Comparison of ENCODE assay signal across 14 cellular contexts in the genomic region with DNA sequence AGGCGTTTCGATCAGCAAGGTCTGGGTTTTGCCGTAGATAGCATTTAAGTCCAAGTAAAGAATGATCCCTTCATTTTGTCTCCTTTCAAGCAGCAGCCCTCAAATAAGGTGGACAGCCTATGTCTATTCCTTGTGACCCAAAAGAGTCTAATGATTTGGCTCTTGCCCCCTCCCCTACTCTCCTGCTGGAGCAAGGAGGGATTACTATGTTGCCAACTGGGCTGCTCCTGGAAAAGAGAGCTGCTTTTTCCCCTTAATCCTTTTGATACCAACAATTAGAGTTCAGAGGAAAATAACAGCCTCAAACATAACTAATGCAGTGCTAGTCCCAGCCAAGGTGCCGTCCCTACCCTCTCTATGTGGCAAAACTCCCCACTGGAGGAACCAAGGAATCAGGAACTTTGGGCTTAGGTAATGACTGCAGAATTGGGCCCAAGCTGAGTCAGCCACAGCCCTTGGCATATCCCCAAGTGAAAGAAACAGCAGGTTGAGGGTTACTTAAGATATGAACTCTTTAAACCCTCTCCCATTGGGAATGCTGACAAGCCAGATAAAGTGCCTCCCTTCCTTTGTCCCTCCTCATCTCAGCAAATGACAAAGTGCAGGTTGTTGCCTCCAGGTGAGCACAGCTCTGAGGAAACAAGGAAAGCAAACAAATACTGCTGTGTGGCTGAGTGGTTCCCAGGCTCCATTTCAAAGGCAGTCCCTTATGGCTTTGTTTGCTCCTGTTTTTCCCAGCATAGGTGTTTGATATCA.
A peak's percentile ranks its signal among the peaks of the same experiment; 100 is the strongest.
DNase-seq lines count a peak whose midpoint lies in the region; ATAC-seq, FAIRE-seq and TF ChIP-seq lines count a peak whose summit lies in the region.
"Had no signal": no experiment of that assay in that cellular context is flagged by ENCODE, and none has a peak within 500 bp of the region (broad histone marks: within the 10 kb centered on the region; RNA-seq: fewer than 3 reads in every experiment).

No MANE protein-coding gene starts in this region.

- FAIRE-seq in GM19239 (lab: Jason Lieb, UNC): no peak

- H3K4me3 ChIP-seq in HUES48 (ENCODE audit: low read depth, low read length): no peak overlapping the region
- no peak overlapping the region for H3K4me3 ChIP-seq in CD8-positive, alpha-beta T cell (ENCODE audit: low read depth, low read length)

- DNase-seq in A172 (ENCODE audit: low spot score) (peak; percentile 16), WTC11 (ENCODE audit: low spot score) (peak; percentile 44), iPS-NIHi11 (ENCODE audit: low spot score) (peak; percentile 37), GM19239 (ENCODE audit: insufficient read length, low spot score) (no peak)
- no peak for DNase-seq in CD8-positive, alpha-beta T cell
- DNase-seq: activated CD8-positive, alpha-beta memory T cell treated with anti-CD3 and anti-CD28 coated beads, Interleukin-2, amount 10 ng/mL, durations not matched to agents 7 days and 5 days; activated naive CD8-positive, alpha-beta T cell treated with anti-CD3 and anti-CD28 coated beads, Interleukin-2, amount 10 ng/mL, durations not matched to agents 7 days and 5 days; NCI-H1105 treated with DMSO at 0.1 percent for 48 hours; right cardiac atrium; substantia nigra; T1000 had no signal

- H3K36me3 ChIP-seq in HUES48 (ENCODE audit: control insufficient read depth, insufficient read depth, low read length): no peaks in the 10 kb centered on the region
- H3K36me3 ChIP-seq in CD8-positive, alpha-beta T cell (ENCODE audit: insufficient read depth, low read length): no peaks in the 10 kb centered on the region

- POLR2A ChIA-PET in WTC11 (lab: Charles Lee): no interaction called here
- POLR2A ChIA-PET in CD8-positive, alpha-beta T cell (lab: Charles Lee): no interaction called here

- H3K9me3 Mint-ChIP-seq in WTC11: peaks cover 9% of the 10 kb centered on the region
- H3K9me3 Mint-ChIP-seq in CD8-positive, alpha-beta T cell: peaks cover 2% of the 10 kb centered on the region

- H3K27ac ChIP-seq in HUES48 (ENCODE audit: low read depth, low read length): peak overlapping the region; percentile 85
- H3K27ac ChIP-seq in CD8-positive, alpha-beta T cell (ENCODE audit: low read depth, low read length): no peak overlapping the region

- peak; percentile 96 for ATAC-seq in WTC11
- ATAC-seq in GM19463 (IDR thresholded peaks at IDR 0.05; ENCODE audit: unreplicated experiment): no peak
- ATAC-seq in CD8-positive, alpha-beta T cell: no peak
- ATAC-seq in GM18502 (IDR thresholded peaks at IDR 0.05; ENCODE audit: poor library complexity, unreplicated experiment): no peak
- ATAC-seq: activated CD8-positive, alpha-beta memory T cell treated with anti-CD3 and anti-CD28 coated beads, Interleukin-2, amount 10 ng/mL, durations not matched to agents 7 days and 5 days; right cardiac atrium had no signal

- H3K4me1 Mint-ChIP-seq in WTC11: peaks cover 32% of the 10 kb centered on the region
- H3K4me1 Mint-ChIP-seq in CD8-positive, alpha-beta T cell (ENCODE audit: low read depth): no peaks in the 10 kb centered on the region
- H3K4me1 Mint-ChIP-seq: activated CD8-positive, alpha-beta memory T cell treated with anti-CD3 and anti-CD28 coated beads, Interleukin-2, amount 10 ng/mL, durations not matched to agents 7 days and 5 days; activated naive CD8-positive, alpha-beta T cell treated with anti-CD3 and anti-CD28 coated beads, Interleukin-2, amount 10 ng/mL, durations not matched to agents 7 days and 5 days had no signal

- intact Hi-C loops in CD8-positive, alpha-beta T cell (cut with DNase I, micrococcal nuclease): no loop called here

- TF ChIP-seq CTCF in WTC11 (IDR thresholded peaks at IDR 0.05): no peak
- no peak for TF ChIP-seq CTCF in CD8-positive, alpha-beta T cell (IDR thresholded peaks at IDR 0.05)

- H3K27me3 ChIP-seq in HUES48 (ENCODE audit: control insufficient read depth, insufficient read depth, low read length): peaks cover 43% of the 10 kb centered on the region
- no peaks in the 10 kb centered on the region for H3K27me3 ChIP-seq in CD8-positive, alpha-beta T cell (ENCODE audit: insufficient read depth, low read length)

- H3K9ac ChIP-seq in HUES48 (ENCODE audit: low read depth, low read length): no peak overlapping the region

- H3K9me3 ChIP-seq in HUES48 (ENCODE audit: control insufficient read depth, insufficient read depth, low read length): no peaks in the 10 kb centered on the region
- H3K9me3 ChIP-seq in CD8-positive, alpha-beta T cell (ENCODE audit: low read length): no peaks in the 10 kb centered on the region

- H3K36me3 Mint-ChIP-seq in WTC11: peaks cover 8% of the 10 kb centered on the region
- H3K36me3 Mint-ChIP-seq in CD8-positive, alpha-beta T cell: no peaks in the 10 kb centered on the region
- H3K36me3 Mint-ChIP-seq: activated CD8-positive, alpha-beta memory T cell treated with anti-CD3 and anti-CD28 coated beads, Interleukin-2, amount 10 ng/mL, durations not matched to agents 7 days and 5 days; activated naive CD8-positive, alpha-beta T cell treated with anti-CD3 and anti-CD28 coated beads, Interleukin-2, amount 10 ng/mL, durations not matched to agents 7 days and 5 days had no signal

- peaks cover 25% of the 10 kb centered on the region for H3K4me1 ChIP-seq in HUES48 (ENCODE audit: control insufficient read depth, insufficient read depth, low read length)
- H3K4me1 ChIP-seq in CD8-positive, alpha-beta T cell (ENCODE audit: insufficient read depth, low read length): no peaks in the 10 kb centered on the region

- CTCF ChIA-PET in WTC11 (lab: Charles Lee): interaction anchor here (0.8 to 1.3 kb wide), 6 partner anchors 11 to 652 kb away, joined by 3 to 5 read pairs (median 3); no protein-coding TSS in a partner anchor
- CTCF ChIA-PET in CD8-positive, alpha-beta T cell (lab: Charles Lee): no interaction called here

- no peak overlapping the region for H3K4me3 Mint-ChIP-seq in WTC11
- H3K4me3 Mint-ChIP-seq in CD8-positive, alpha-beta T cell: no peak overlapping the region
- H3K4me3 Mint-ChIP-seq: activated CD8-positive, alpha-beta memory T cell treated with anti-CD3 and anti-CD28 coated beads, Interleukin-2, amount 10 ng/mL, durations not matched to agents 7 days and 5 days; activated naive CD8-positive, alpha-beta T cell treated with anti-CD3 and anti-CD28 coated beads, Interleukin-2, amount 10 ng/mL, durations not matched to agents 7 days and 5 days had no signal

- peaks cover 91% of the 10 kb centered on the region for H3K27me3 Mint-ChIP-seq in WTC11 (ENCODE audit: low read depth)
- H3K27me3 Mint-ChIP-seq in CD8-positive, alpha-beta T cell (ENCODE audit: low read depth): no peaks in the 10 kb centered on the region
- H3K27me3 Mint-ChIP-seq: activated CD8-positive, alpha-beta memory T cell treated with anti-CD3 and anti-CD28 coated beads, Interleukin-2, amount 10 ng/mL, durations not matched to agents 7 days and 5 days; activated naive CD8-positive, alpha-beta T cell treated with anti-CD3 and anti-CD28 coated beads, Interleukin-2, amount 10 ng/mL, durations not matched to agents 7 days and 5 days had no signal

- H3K27ac Mint-ChIP-seq in WTC11: no peak overlapping the region
- H3K27ac Mint-ChIP-seq in CD8-positive, alpha-beta T cell: no peak overlapping the region
- H3K27ac Mint-ChIP-seq: activated CD8-positive, alpha-beta memory T cell treated with anti-CD3 and anti-CD28 coated beads, Interleukin-2, amount 10 ng/mL, durations not matched to agents 7 days and 5 days; activated naive CD8-positive, alpha-beta T cell treated with anti-CD3 and anti-CD28 coated beads, Interleukin-2, amount 10 ng/mL, durations not matched to agents 7 days and 5 days had no signal

TF ChIP-seq in WTC11, 78 proteins besides CTCF, POLR2A, EP300 and RAD21 (continues in another document):
- TF ChIP-seq, protein P1, sequence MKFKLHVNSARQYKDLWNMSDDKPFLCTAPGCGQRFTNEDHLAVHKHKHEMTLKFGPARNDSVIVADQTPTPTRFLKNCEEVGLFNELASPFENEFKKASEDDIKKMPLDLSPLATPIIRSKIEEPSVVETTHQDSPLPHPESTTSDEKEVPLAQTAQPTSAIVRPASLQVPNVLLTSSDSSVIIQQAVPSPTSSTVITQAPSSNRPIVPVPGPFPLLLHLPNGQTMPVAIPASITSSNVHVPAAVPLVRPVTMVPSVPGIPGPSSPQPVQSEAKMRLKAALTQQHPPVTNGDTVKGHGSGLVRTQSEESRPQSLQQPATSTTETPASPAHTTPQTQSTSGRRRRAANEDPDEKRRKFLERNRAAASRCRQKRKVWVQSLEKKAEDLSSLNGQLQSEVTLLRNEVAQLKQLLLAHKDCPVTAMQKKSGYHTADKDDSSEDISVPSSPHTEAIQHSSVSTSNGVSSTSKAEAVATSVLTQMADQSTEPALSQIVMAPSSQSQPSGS (CRISPR knock-in tag; IDR thresholded peaks at IDR 0.05; ENCODE audit: borderline replicate concordance, low read depth): no peak
- TF ChIP-seq JAZF1 (CRISPR knock-in tag; IDR thresholded peaks at IDR 0.05) (no peak), ESRRA (CRISPR knock-in tag; IDR thresholded peaks at IDR 0.05; ENCODE audit: borderline replicate concordance) (no peak), ZNF671 (CRISPR knock-in tag; IDR thresholded peaks at IDR 0.05) (no peak), PREB (CRISPR knock-in tag; IDR thresholded peaks at IDR 0.05; ENCODE audit: borderline replicate concordance) (no peak), MYBL2 (CRISPR knock-in tag; IDR thresholded peaks at IDR 0.05) (no peak), NR3C1 (CRISPR knock-in tag; conservative IDR thresholded peaks at IDR 0.05; ENCODE audit: low read depth) (no peak)
- TF ChIP-seq, protein P2, sequence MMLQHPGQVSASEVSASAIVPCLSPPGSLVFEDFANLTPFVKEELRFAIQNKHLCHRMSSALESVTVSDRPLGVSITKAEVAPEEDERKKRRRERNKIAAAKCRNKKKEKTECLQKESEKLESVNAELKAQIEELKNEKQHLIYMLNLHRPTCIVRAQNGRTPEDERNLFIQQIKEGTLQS (CRISPR knock-in tag; conservative IDR thresholded peaks at IDR 0.05): no peak

Comparison
In these comparisons a context has a peak if more than half of its experiments do, and no peak if none do; other contexts are left out.
1. DNase-seq: peak in A172 (single experiment), WTC11 (single experiment) and iPS-NIHi11 (single experiment); none in CD8-positive, alpha-beta T cell (0 of 7) and GM19239 (single experiment).